18 cellular contexts compared by ENCODE assay signal in the genomic region with DNA sequence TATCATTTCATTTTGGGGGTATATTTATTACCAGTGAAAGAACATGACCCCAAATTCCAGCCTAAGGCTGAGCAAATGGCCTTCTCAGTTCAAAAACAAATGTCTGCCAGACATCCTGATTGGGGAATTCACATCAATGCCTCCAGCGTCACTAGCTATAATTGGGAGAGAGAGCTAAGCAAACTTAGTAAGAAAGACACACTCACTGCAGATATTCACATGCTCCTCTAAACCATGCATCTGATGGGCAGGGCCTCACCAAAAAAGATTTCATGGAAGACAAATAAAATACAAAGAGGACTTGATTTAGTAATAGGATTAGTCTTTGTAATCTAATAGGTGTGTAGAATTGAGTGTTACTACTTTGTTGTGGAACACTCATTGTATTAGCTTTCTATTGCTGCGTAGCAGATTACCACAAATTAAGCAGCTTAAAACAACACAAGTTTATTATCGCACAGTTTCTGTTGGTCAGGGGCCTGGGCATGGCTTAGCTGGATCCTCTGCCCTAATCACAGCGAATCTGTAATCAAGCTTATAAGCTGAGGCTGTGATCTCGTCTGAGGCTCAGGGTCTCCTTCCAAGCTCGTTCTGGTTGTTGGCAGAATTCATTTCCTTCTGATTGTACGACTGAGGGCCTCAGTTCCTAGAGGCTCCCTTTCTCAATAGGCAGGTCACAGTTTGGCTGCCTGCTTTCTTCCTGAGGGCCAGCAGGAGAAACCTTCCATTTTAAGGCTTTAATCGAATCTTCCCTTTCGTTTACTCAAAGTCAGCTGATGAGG.
DNase-seq lines count a peak whose midpoint lies in the region; ATAC-seq and TF ChIP-seq lines count a peak whose summit lies in the region.
"Had no signal": no experiment of that assay in that cellular context is flagged by ENCODE, and none has a peak within 500 bp of the region (broad histone marks: within the 10 kb centered on the region; RNA-seq: fewer than 3 reads in every experiment).

No MANE protein-coding gene starts in this region.

- H3K4me3 ChIP-seq in HAP-1 (no peak overlapping the region), esophagus muscularis mucosa (no peak overlapping the region), stomach (no peak overlapping the region)
- H3K4me3 ChIP-seq: vagina had no signal

- 62% methylated on average over 9 of the region's 9 CpGs for WGBS in esophagus muscularis mucosa
- WGBS in stomach, 5 donors = 65 to 69% (median 66%) methylated on average over 9 of the region's 9 CpGs

- no peak for ATAC-seq in GM18909 (IDR thresholded peaks at IDR 0.05; ENCODE audit: poor library complexity, unreplicated experiment)
- ATAC-seq: stimulated activated effector memory CD8-positive, alpha-beta T cell treated with anti-CD3 and anti-CD28 coated beads, Interleukin-12 subunit alpha, Interleukin-12 subunit beta, amount 100 ng/mL, for 72 hours had no signal

- TF ChIP-seq POLR2A in esophagus muscularis mucosa (IDR thresholded peaks at IDR 0.05; ENCODE audit: low read depth) = no peak
- TF ChIP-seq POLR2A in stomach (IDR thresholded peaks at IDR 0.05) = no peak

- no peaks in the 10 kb centered on the region; the same call in 1 of the 2 replicates for H3K9me3 ChIP-seq in HAP-1
- H3K9me3 ChIP-seq in esophagus muscularis mucosa = no peaks in the 10 kb centered on the region
- no peaks in the 10 kb centered on the region for H3K9me3 ChIP-seq in stomach
- H3K9me3 ChIP-seq: vagina had no signal

- H3K27me3 ChIP-seq in HAP-1 (ENCODE audit: low read depth) = no peaks in the 10 kb centered on the region
- no peaks in the 10 kb centered on the region for H3K27me3 ChIP-seq in esophagus muscularis mucosa
- no peaks in the 10 kb centered on the region for H3K27me3 ChIP-seq in stomach
- H3K27me3 ChIP-seq: vagina had no signal

- TF ChIP-seq EP300 in esophagus muscularis mucosa (IDR thresholded peaks at IDR 0.05) = no peak
- no peak for TF ChIP-seq EP300 in stomach (IDR thresholded peaks at IDR 0.05)

- H3K4me1 ChIP-seq in HAP-1 = peaks cover 13% of the 10 kb centered on the region
- H3K4me1 ChIP-seq in esophagus muscularis mucosa = peaks cover 29 to 82% (median 75%) of the 10 kb centered on the region in 4 donors
- peaks cover 0 to 53% (median 19%) of the 10 kb centered on the region in 4 donors for H3K4me1 ChIP-seq in stomach

- DNase-seq in HAP-1 (ENCODE audit: low spot score in 2 of 2) = peak; percentile 27 to 62
- no peak for DNase-seq in esophagus muscularis mucosa (ENCODE audit: extremely low spot score)
- peak; percentile 70 for DNase-seq in midbrain (lab: John Stamatoyannopoulos, UW)
- DNase-seq in stomach = no peak
- DNase-seq in COLO829 (ENCODE audit: low spot score) = no peak
- no peak for DNase-seq in Ammon's horn (ENCODE audit: low spot score)
- no peak for DNase-seq in KG1 (lab: John Stamatoyannopoulos, UW)
- DNase-seq: activated CD4-positive, alpha-beta T cell treated with anti-CD3 and anti-CD28 coated beads, Interleukin-2, amount 50 U/mL, for 1 hour; CD8-positive, alpha-beta memory T cell; effector CD4-positive, alpha-beta T cell; NCI-H1694; NCI-H226; stimulated activated CD4-positive, alpha-beta T cell treated with anti-CD3 and anti-CD28 coated beads, Interleukin-12 subunit alpha, Interleukin-12 subunit beta, amount 100 ng/mL, for 4 hours; SW 1271 had no signal

- H3K36me3 ChIP-seq in HAP-1 (replicated peaks) (no peaks in the 10 kb centered on the region; the same call in 1 of the 2 replicates), esophagus muscularis mucosa (peaks cover 7 to 17% (median 9%) of the 10 kb centered on the region in 4 donors), stomach (peaks cover 0 to 41% (median 26%) of the 10 kb centered on the region in 4 donors)

- intact Hi-C loops in esophagus muscularis mucosa (cut with DNase I) = no loop called here
- intact Hi-C loops in stomach (cut with DNase I; ENCODE audit: low total_unique reads) = no loop called here

- in situ Hi-C loops in HAP-1 (cut with MboI; ENCODE audit: low sequenced_read_pairs) = no loop called here

- TF ChIP-seq CTCF in esophagus muscularis mucosa (IDR thresholded peaks at IDR 0.05) = no peak
- TF ChIP-seq CTCF in stomach (IDR thresholded peaks at IDR 0.05) = no peak

- H3K27ac ChIP-seq in esophagus muscularis mucosa (replicated peaks in 1 of 4) (peak overlapping the region; percentile 72 to 76 (median 73)), stomach (peak overlapping the region in 3 of 5 donors; percentile 23 to 72 (median 50))
- H3K27ac ChIP-seq: RWPE1, vagina had no signal

Comparison
In these comparisons a context has a peak if more than half of its experiments do, and no peak if none do; other contexts are left out.
1. DNase-seq: peak in HAP-1 (2 of 2) and midbrain (single experiment); none in esophagus muscularis mucosa (single experiment), stomach (single experiment), COLO829 (single experiment), Ammon's horn (single experiment) and KG1 (single experiment).